Comparison of ENCODE assay signal across 16 cellular contexts in the genomic region with DNA sequence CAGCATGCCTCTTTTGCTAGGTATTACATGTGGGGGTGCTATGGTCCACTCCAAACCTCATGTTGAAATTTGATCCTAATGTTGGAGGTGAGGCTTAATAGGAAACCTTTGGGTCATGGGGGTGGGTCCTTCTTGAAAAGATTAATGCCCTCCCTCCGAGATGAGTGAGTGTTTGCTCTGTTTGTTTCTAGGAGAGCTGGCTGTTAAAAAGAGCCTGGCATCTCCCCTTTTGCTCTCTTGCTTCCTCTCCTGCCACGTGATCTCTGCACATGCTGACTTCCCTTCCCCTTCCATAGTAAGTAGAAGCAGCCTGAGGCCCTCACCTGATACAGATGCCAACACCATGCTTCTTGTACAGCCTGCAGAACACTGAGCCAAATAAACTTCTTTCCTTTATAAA.
"Had no signal": no experiment of that assay in that cellular context is flagged by ENCODE, and none has a peak within 500 bp of the region (broad histone marks: within the 10 kb centered on the region; RNA-seq: fewer than 3 reads in every experiment).

No MANE protein-coding gene starts in this region.

- H3K4me1 ChIP-seq: pancreas, suprapubic skin had no signal

- H3K27me3 Mint-ChIP-seq: activated CD8-positive, alpha-beta memory T cell treated with anti-CD3 and anti-CD28 coated beads, Interleukin-2, amount 10 ng/mL, durations not matched to agents 7 days and 5 days; effector memory CD8-positive, alpha-beta T cell had no signal

- H3K36me3 Mint-ChIP-seq: activated CD8-positive, alpha-beta memory T cell treated with anti-CD3 and anti-CD28 coated beads, Interleukin-2, amount 10 ng/mL, durations not matched to agents 7 days and 5 days; activated naive CD4-positive, alpha-beta T cell treated with anti-CD3 and anti-CD28 coated beads, Interleukin-2, amount 50 U/mL, for 72 hours had no signal

- H3K4me3 ChIP-seq: gastroesophageal sphincter, pancreas, suprapubic skin, upper lobe of left lung had no signal

- H3K4me3 Mint-ChIP-seq: activated CD8-positive, alpha-beta memory T cell treated with anti-CD3 and anti-CD28 coated beads, Interleukin-2, amount 10 ng/mL, durations not matched to agents 7 days and 5 days; activated T-cell treated with anti-CD3 and anti-CD28 coated beads, Interleukin-2, amount 50 U/mL, for 4 hours; effector memory CD8-positive, alpha-beta T cell; mesothelial cell of epicardium had no signal

- H3K9me3 ChIP-seq: gastroesophageal sphincter, pancreas, suprapubic skin, upper lobe of left lung had no signal

- H3K27me3 ChIP-seq: gastroesophageal sphincter, pancreas, suprapubic skin, upper lobe of left lung had no signal

- H3K4me1 Mint-ChIP-seq: activated CD8-positive, alpha-beta memory T cell treated with anti-CD3 and anti-CD28 coated beads, Interleukin-2, amount 10 ng/mL, durations not matched to agents 7 days and 5 days had no signal

- DNase-seq: activated CD4-positive, alpha-beta T cell treated with anti-CD3 and anti-CD28 coated beads, Interleukin-2, amount 50 U/mL, for 4 hours; activated CD8-positive, alpha-beta memory T cell treated with anti-CD3 and anti-CD28 coated beads, Interleukin-2, amount 10 ng/mL, durations not matched to agents 7 days and 5 days; activated effector memory CD4-positive, alpha-beta T cell treated with anti-CD3 and anti-CD28 coated beads, Interleukin-2, amount 50 U/mL, for 16 hours; activated T-cell treated with anti-CD3 and anti-CD28 coated beads, Interleukin-2, amount 50 U/mL, for 4 hours; amniotic stem cell; effector memory CD8-positive, alpha-beta T cell; kidney glomerular epithelial cell; pancreas; stimulated activated CD4-positive, alpha-beta T cell treated with anti-CD3 and anti-CD28 coated beads, Interleukin-2, amount 100 ng/mL, for 48 hours; stimulated activated naive CD8-positive, alpha-beta T cell treated with anti-CD3 and anti-CD28 coated beads, Interleukin-15, Interleukin-2, amounts not matched to agents 100 U/mL and 50 U/mL, for 24 hours; upper lobe of left lung had no signal

- H3K27ac ChIP-seq: epithelial cell of prostate, gastroesophageal sphincter, pancreas, suprapubic skin, upper lobe of left lung had no signal

- H3K27ac Mint-ChIP-seq: activated CD8-positive, alpha-beta memory T cell treated with anti-CD3 and anti-CD28 coated beads, Interleukin-2, amount 10 ng/mL, durations not matched to agents 7 days and 5 days; activated naive CD4-positive, alpha-beta T cell treated with anti-CD3 and anti-CD28 coated beads, Interleukin-2, amount 50 U/mL, for 72 hours; effector memory CD8-positive, alpha-beta T cell had no signal

- ATAC-seq: activated CD8-positive, alpha-beta memory T cell treated with anti-CD3 and anti-CD28 coated beads, Interleukin-2, amount 10 ng/mL, durations not matched to agents 7 days and 5 days; activated naive CD4-positive, alpha-beta T cell treated with anti-CD3 and anti-CD28 coated beads, Interleukin-2, amount 50 U/mL, for 72 hours; activated T-cell treated with anti-CD3 and anti-CD28 coated beads, Interleukin-2, amount 50 U/mL, for 4 hours; effector memory CD8-positive, alpha-beta T cell; gastroesophageal sphincter; pancreas; stimulated activated naive CD8-positive, alpha-beta T cell treated with anti-CD3 and anti-CD28 coated beads, Interleukin-15, Interleukin-2, amounts not matched to agents 100 U/mL and 50 U/mL, for 24 hours had no signal

- H3K36me3 ChIP-seq: gastroesophageal sphincter, pancreas, suprapubic skin, upper lobe of left lung had no signal
